ENCODE assay signal across 9 cellular contexts in the genomic region with DNA sequence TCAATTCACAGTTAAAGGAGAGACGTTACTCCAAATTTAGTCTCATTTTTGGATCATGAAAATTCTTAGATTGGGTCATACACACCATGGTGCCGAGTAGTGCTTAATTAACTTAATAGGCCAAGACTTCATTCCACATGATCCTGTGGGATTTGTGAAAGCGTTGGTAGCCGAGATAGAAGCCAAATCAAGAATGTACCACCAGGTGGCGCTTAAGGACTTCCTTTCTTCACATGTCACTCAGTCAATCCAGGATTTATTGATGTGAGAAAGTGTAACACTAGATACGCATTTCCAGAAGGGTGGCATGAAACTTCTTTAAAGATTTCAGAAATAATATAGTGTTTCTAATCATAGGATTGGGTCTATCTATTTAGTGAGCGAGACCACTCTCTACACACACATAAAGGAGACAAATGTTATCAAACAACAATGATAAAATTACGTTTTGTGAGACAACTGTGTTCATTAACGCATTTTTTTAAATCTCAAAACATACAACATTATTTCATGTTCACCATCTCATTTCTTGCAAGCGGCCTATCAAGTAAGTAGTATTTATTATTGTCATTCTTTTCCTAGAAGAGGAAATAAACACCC.
DNase-seq lines count a peak whose midpoint lies in the region; ATAC-seq, FAIRE-seq and TF ChIP-seq lines count a peak whose summit lies in the region.
"Had no signal": no experiment of that assay in that cellular context is flagged by ENCODE, and none has a peak within 500 bp of the region (broad histone marks: within the 10 kb centered on the region; RNA-seq: fewer than 3 reads in every experiment).

No MANE protein-coding gene starts in this region.

- H3K9ac ChIP-seq in OCI-LY3 (ENCODE audit: low read length): peak overlapping the region; percentile 46
- H3K9ac ChIP-seq: BLaER1 had no signal

- peak overlapping the region; percentile 58 for H3K4me2 ChIP-seq in OCI-LY3 (ENCODE audit: low read length)
- H3K4me2 ChIP-seq: BLaER1 had no signal

- peaks cover 8% of the 10 kb centered on the region for H3K27me3 ChIP-seq in OCI-LY3 (ENCODE audit: low read depth, low read length)
- H3K27me3 ChIP-seq: BLaER1 had no signal

- peak overlapping the region; percentile 59 for H3K4me3 ChIP-seq in OCI-LY3 (ENCODE audit: low read length)
- H3K4me3 ChIP-seq: BLaER1 had no signal

- H3K79me2 ChIP-seq in OCI-LY3 (ENCODE audit: low read length): no peaks in the 10 kb centered on the region

- no peak overlapping the region for H3K27ac ChIP-seq in OCI-LY3 (ENCODE audit: low read length)
- H3K27ac ChIP-seq: BLaER1 had no signal

- peak overlapping the region; percentile 73; the same call in 1 of the 2 replicates for H2AFZ ChIP-seq in OCI-LY3 (ENCODE audit: low read depth, low read length)

- no peaks in the 10 kb centered on the region for H4K20me1 ChIP-seq in OCI-LY3 (ENCODE audit: insufficient read depth, low read length)
- H4K20me1 ChIP-seq: BLaER1 had no signal

- FAIRE-seq in HTR-8/SVneo (lab: Jason Lieb, UNC): no peak

- peaks cover 7% of the 10 kb centered on the region for H3K4me1 ChIP-seq in OCI-LY3 (ENCODE audit: low read length)
- H3K4me1 ChIP-seq: BLaER1 had no signal

- TF ChIP-seq CTCF in OCI-LY3 (IDR thresholded peaks at IDR 0.05; ENCODE audit: low read depth, low read length): peak; percentile 91

- peak; percentile 13 for DNase-seq in NCI-H1436 (lab: John Stamatoyannopoulos, UW)
- DNase-seq in NCI-H1436 treated with DMSO at 0.1 percent for 48 hours (lab: John Stamatoyannopoulos, UW): no peak
- peak; percentile 18 for DNase-seq in HTR-8/SVneo (ENCODE audit: insufficient read length, low spot score)
- peak; percentile 14 to 72 for DNase-seq in cerebellar nuclear complex (lab: John Stamatoyannopoulos, UW)
- peak; percentile 88 for DNase-seq in medulla oblongata (ENCODE audit: extremely low spot score)
- DNase-seq in activated CD4-positive, CD25-positive, alpha-beta regulatory T cell treated with anti-CD3 and anti-CD28 coated beads, Interleukin-2, amount 50 U/mL, for 72 hours: no peak

- no peaks in the 10 kb centered on the region for H3K36me3 ChIP-seq in OCI-LY3 (replicated peaks; ENCODE audit: low read depth, low read length)
- H3K36me3 ChIP-seq: BLaER1 had no signal

- H3K9me3 ChIP-seq in OCI-LY3 (ENCODE audit: insufficient read depth, low read length): no peaks in the 10 kb centered on the region
- H3K9me3 ChIP-seq: BLaER1 had no signal

- peak; percentile 72 for ATAC-seq in GM19455 (IDR thresholded peaks at IDR 0.05; ENCODE audit: unreplicated experiment)

Comparison
In these comparisons a context has a peak if more than half of its experiments do, and no peak if none do; other contexts are left out.
1. DNase-seq: peak in NCI-H1436 (single experiment), HTR-8/SVneo (single experiment), cerebellar nuclear complex (2 of 2) and medulla oblongata (single experiment); none in NCI-H1436 treated with DMSO at 0.1 percent for 48 hours (single experiment) and activated CD4-positive, CD25-positive, alpha-beta regulatory T cell treated with anti-CD3 and anti-CD28 coated beads, Interleukin-2, amount 50 U/mL, for 72 hours (single experiment).